ENCODE assay signal across 11 cellular contexts in the genomic region with DNA sequence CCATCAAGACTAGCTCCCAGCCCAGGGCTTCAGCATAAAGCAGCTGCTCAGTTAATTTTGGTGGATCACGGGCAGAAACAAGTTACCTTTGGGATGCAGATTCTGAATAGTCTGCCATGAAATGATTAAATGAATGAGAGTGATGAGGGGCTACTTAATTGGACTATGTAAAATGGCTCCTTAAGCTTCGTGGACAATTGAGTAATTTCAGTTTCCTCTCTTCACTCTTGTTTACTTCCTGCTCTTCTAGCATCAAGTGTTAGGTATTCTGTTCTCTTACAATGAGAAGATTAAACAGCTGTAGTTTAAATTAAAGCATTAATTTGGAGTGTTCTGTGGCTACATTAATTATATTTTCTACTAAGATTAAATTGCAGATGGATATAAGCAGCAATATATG. TPM values are rescaled to one million over a fixed set of nuclear protein-coding genes. Genes with fewer than 3 reads are reported as not detected.
DNase-seq lines count a peak whose midpoint lies in the region; ATAC-seq and TF ChIP-seq lines count a peak whose summit lies in the region.
"Had no signal": no experiment of that assay in that cellular context is flagged by ENCODE, and none has a peak within 500 bp of the region (broad histone marks: within the 10 kb centered on the region; RNA-seq: fewer than 3 reads in every experiment).

No MANE protein-coding gene starts in this region.

- H3K27ac ChIP-seq in BLaER1 (peak overlapping the region; percentile 89), DND-41 (ENCODE audit: low read length) (peak overlapping the region; percentile 72)
- H3K27ac ChIP-seq: cardiac muscle cell had no signal

- CTCF ChIA-PET in activated B cell treated with CpG ODN at 0.5 μM for 24 hours (lab: Charles Lee), result interaction anchor here (0.7 to 1.3 kb wide), 4 partner anchors 8 to 997 kb away, joined by 3 to 4 read pairs (median 3); no protein-coding TSS in a partner anchor

- no peaks in the 10 kb centered on the region for H3K27me3 Mint-ChIP-seq in activated B cell treated with CpG ODN at 0.5 μM for 24 hours
- no peaks in the 10 kb centered on the region for H3K27me3 Mint-ChIP-seq in naive B cell

- ATAC-seq in DND-41 (ENCODE audit: insufficient read depth, low read depth) (no peak), activated B cell treated with CpG ODN at 0.5 μM for 24 hours (ENCODE audit: low read depth) (no peak), naive B cell (ENCODE audit: low read depth in 2 of 2) (no peak), HG03460 (IDR thresholded peaks at IDR 0.05; ENCODE audit: unreplicated experiment) (no peak)
- ATAC-seq: SK-N-SH treated with all-trans-retinoic acid at 6 μM for 48 hours had no signal

- in situ Hi-C loops in GM13977 (cut with MboI; ENCODE audit: low pct_unique_long_range_greater_than_20kb, low sequenced_read_pairs, unreplicated experiment), result no loop called here

- H3K9me3 Mint-ChIP-seq in activated B cell treated with CpG ODN at 0.5 μM for 24 hours (no peaks in the 10 kb centered on the region), naive B cell (no peaks in the 10 kb centered on the region)

- H3K4me1 Mint-ChIP-seq in activated B cell treated with CpG ODN at 0.5 μM for 24 hours, result peaks cover 71% of the 10 kb centered on the region
- peaks cover 49 to 72% (median 58%) of the 10 kb centered on the region in 3 donors for H3K4me1 Mint-ChIP-seq in naive B cell

- peaks cover 93% of the 10 kb centered on the region for H3K79me2 ChIP-seq in DND-41 (ENCODE audit: insufficient read depth, low read length)

- intact Hi-C loops in activated B cell treated with CpG ODN at 0.5 μM for 24 hours (cut with micrococcal nuclease), result loop anchor here (5.0 to 10.0 kb wide), 4 partner anchors 49 to 1241 kb away; no protein-coding TSS in a partner anchor

- H3K27me3 ChIP-seq in BLaER1, result no peaks in the 10 kb centered on the region
- no peaks in the 10 kb centered on the region for H3K27me3 ChIP-seq in DND-41 (ENCODE audit: insufficient read depth, low read length, poor library complexity)
- H3K27me3 ChIP-seq: cardiac muscle cell had no signal

- no peak for DNase-seq in DND-41
- DNase-seq in activated B cell treated with CpG ODN at 0.5 μM for 24 hours, result no peak
- no peak for DNase-seq in naive B cell
- no peak for DNase-seq in GM13977 (ENCODE audit: low spot score)
- no peak for DNase-seq in NCI-H524 (lab: John Stamatoyannopoulos, UW)
- DNase-seq: DMS153 had no signal

- H3K36me3 Mint-ChIP-seq in activated B cell treated with CpG ODN at 0.5 μM for 24 hours (ENCODE audit: low read depth) (peaks cover 6% of the 10 kb centered on the region), naive B cell (no peaks in the 10 kb centered on the region)

- H3K4me3 ChIP-seq in BLaER1 (no peak overlapping the region), DND-41 (ENCODE audit: low read depth in 1 of 2, low read length in 2 of 2) (no peak overlapping the region)
- H3K4me3 ChIP-seq: cardiac muscle cell, lung had no signal

- no peak overlapping the region for H2AFZ ChIP-seq in DND-41 (ENCODE audit: low read depth, low read length)

- H3K4me2 ChIP-seq in BLaER1 (peak overlapping the region; percentile 86), DND-41 (ENCODE audit: insufficient read depth, low read length) (no peak overlapping the region; the same call in 1 of the 2 replicates)

- TF ChIP-seq CTCF in DND-41 (IDR thresholded peaks at IDR 0.05; ENCODE audit: borderline replicate concordance, extremely low read depth, low read length, poor library complexity, severe bottlenecking) (no peak), activated B cell treated with CpG ODN at 0.5 μM for 24 hours (IDR thresholded peaks at IDR 0.05) (no peak), GM13977 (IDR thresholded peaks at IDR 0.05; ENCODE audit: extremely low read depth, insufficient read depth, missing control alignments) (no peak)

- H3K36me3 ChIP-seq in BLaER1 (peaks cover 15% of the 10 kb centered on the region), DND-41 (ENCODE audit: insufficient read depth, low read length) (peaks cover 16% of the 10 kb centered on the region)
- H3K36me3 ChIP-seq: cardiac muscle cell had no signal

- H3K9ac ChIP-seq in BLaER1 (no peak overlapping the region), DND-41 (ENCODE audit: low read depth, low read length) (no peak overlapping the region)

- H3K4me1 ChIP-seq in BLaER1 (peaks cover 56% of the 10 kb centered on the region), DND-41 (ENCODE audit: insufficient read depth, low read length) (peaks cover 64% of the 10 kb centered on the region)

- H3K27ac Mint-ChIP-seq in activated B cell treated with CpG ODN at 0.5 μM for 24 hours (peak overlapping the region; percentile 41), naive B cell (peak overlapping the region; percentile 54 to 93 (median 77))

- peak overlapping the region; percentile 11 for H3K4me3 Mint-ChIP-seq in activated B cell treated with CpG ODN at 0.5 μM for 24 hours
- H3K4me3 Mint-ChIP-seq in naive B cell, result peak overlapping the region in 5 of 8 donors; percentile 18 to 63 (median 31)

- H3K9me3 ChIP-seq in BLaER1 (peaks cover 8% of the 10 kb centered on the region), DND-41 (ENCODE audit: insufficient read depth, low read length, severe bottlenecking) (no peaks in the 10 kb centered on the region)

- peaks cover 9% of the 10 kb centered on the region; the same call in 1 of the 2 replicates for H4K20me1 ChIP-seq in BLaER1
- no peaks in the 10 kb centered on the region; the same call in 1 of the 2 replicates for H4K20me1 ChIP-seq in DND-41 (ENCODE audit: insufficient read depth, low read length)

- POLR2A ChIA-PET in activated B cell treated with CpG ODN at 0.5 μM for 24 hours (lab: Charles Lee), result interaction anchor here (4.3 kb wide), 1 partner anchor 28 kb away, joined by 31 read pairs; a partner anchor contains a TSS

RNA-seq across cellular contexts. Expression of a gene that starts 28.1 kb away (rescaled TPM):
- 45.5 and 52.2 TPM in 2 replicates for total RNA-seq in activated B cell treated with CpG ODN at 0.5 μM for 24 hours
- 10 to 100 TPM; 31.2 to 49.2 (median 39.3) TPM for polyA plus RNA-seq in naive B cell (ENCODE audit: low read depth in 6 of 6)
